Comparison of ENCODE assay signal across 1 cellular context in the genomic region with DNA sequence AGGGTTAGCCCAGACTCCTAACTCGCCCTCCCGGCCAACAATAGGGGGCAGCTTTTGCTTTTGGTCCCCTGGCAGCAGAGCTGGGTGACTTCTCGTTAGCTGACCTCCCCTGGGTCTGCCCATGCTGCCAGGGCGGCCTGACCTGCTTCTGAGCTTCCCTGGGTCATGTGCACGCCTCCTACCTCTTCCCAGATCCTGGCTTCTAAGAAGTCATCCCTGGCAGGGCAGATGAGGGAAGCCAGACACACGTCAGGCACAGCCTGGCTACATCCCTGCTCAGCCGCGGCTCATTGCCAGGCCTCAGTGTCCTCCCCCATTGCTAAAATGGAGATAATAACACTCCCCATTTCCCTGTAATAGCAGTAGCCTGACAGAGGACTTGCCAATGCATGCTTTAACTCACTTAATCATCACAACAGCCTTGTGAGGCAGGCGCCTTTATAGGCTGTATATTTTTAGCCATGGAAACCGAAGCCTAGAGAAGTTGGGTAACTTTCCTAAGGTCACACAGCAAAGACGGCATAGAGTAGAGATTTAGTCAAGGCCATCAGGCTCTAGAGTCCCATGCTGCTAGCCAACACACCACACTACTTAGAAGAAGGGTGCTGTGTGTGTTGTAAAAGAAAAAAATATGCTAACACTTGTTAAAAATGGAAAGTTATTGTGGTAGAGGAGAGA.
TF ChIP-seq lines count a peak whose summit lies in the region.

No MANE protein-coding gene starts in this region.

TF ChIP-seq in IMR-90, 13 proteins besides CTCF, POLR2A, EP300 and RAD21:
- TF ChIP-seq CHD1 (IDR thresholded peaks at IDR 0.05; ENCODE audit: low read depth, low read length) = no peak
- TF ChIP-seq MXI1 (IDR thresholded peaks at IDR 0.05; ENCODE audit: borderline replicate concordance, low read depth, low read length) = no peak
- TF ChIP-seq, protein P1, sequence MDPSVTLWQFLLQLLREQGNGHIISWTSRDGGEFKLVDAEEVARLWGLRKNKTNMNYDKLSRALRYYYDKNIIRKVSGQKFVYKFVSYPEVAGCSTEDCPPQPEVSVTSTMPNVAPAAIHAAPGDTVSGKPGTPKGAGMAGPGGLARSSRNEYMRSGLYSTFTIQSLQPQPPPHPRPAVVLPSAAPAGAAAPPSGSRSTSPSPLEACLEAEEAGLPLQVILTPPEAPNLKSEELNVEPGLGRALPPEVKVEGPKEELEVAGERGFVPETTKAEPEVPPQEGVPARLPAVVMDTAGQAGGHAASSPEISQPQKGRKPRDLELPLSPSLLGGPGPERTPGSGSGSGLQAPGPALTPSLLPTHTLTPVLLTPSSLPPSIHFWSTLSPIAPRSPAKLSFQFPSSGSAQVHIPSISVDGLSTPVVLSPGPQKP (IDR thresholded peaks at IDR 0.05; ENCODE audit: borderline replicate concordance, low read depth, low read length) = no peak
